ENCODE assay signal across 2 cellular contexts in genomic region chr1:44220001-44220751, GRCh38.
TF ChIP-seq lines count a peak whose summit lies in the region.

No MANE protein-coding gene starts in this region.

TF ChIP-seq in K562, 482 proteins besides CTCF, POLR2A, EP300 and RAD21:
- TF ChIP-seq RBM22 (IDR thresholded peaks at IDR 0.05; ENCODE audit: low read depth, low read length, poor library complexity, severe bottlenecking): peak; percentile 67
- 0 out of 2 replicates have a peak, but pooled peaks have one; percentile 17 for TF ChIP-seq EGR1 (conservative IDR thresholded peaks at IDR 0.05)
- no peak for TF ChIP-seq ZNF12 (CRISPR knock-in tag; IDR thresholded peaks at IDR 0.05)
- TF ChIP-seq POLR2G (IDR thresholded peaks at IDR 0.05; ENCODE audit: low read depth, low read length): peak; percentile 56
- no peak for TF ChIP-seq ZNF311 (CRISPR knock-in tag; IDR thresholded peaks at IDR 0.05)

TF ChIP-seq in GM23338, 12 proteins besides CTCF, POLR2A, EP300 and RAD21:
- TF ChIP-seq NANOG (IDR thresholded peaks at IDR 0.05; ENCODE audit: borderline replicate concordance): no peak
- no peak for TF ChIP-seq POLR2AphosphoS5 (IDR thresholded peaks at IDR 0.05; ENCODE audit: low read depth)
- no peak for TF ChIP-seq ZNF114 (CRISPR knock-in tag; IDR thresholded peaks at IDR 0.05)
- no peak for TF ChIP-seq ZNF462 (CRISPR knock-in tag; IDR thresholded peaks at IDR 0.05)
- no peak for TF ChIP-seq STAT1 (IDR thresholded peaks at IDR 0.05; ENCODE audit: unreplicated experiment)
- TF ChIP-seq CREB1 (CRISPR knock-in tag; IDR thresholded peaks at IDR 0.05; ENCODE audit: low read depth): no peak
- TF ChIP-seq ZNF331 (CRISPR knock-in tag; IDR thresholded peaks at IDR 0.05; ENCODE audit: low read depth): no peak
- TF ChIP-seq EZH2 (IDR thresholded peaks at IDR 0.05; ENCODE audit: low read depth, unreplicated experiment): no peak
- no peak for TF ChIP-seq ETS1 (IDR thresholded peaks at IDR 0.05)
- no peak for TF ChIP-seq EZH2phosphoT487 (IDR thresholded peaks at IDR 0.05; ENCODE audit: unreplicated experiment)
- no peak for TF ChIP-seq JUNB (IDR thresholded peaks at IDR 0.05; ENCODE audit: unreplicated experiment)
- TF ChIP-seq REST (IDR thresholded peaks at IDR 0.05; ENCODE audit: unreplicated experiment): no peak
